8 cellular contexts compared by ENCODE assay signal in genomic region chr20:64255361-64256281, GRCh38. TPM values are rescaled to one million over a fixed set of nuclear protein-coding genes. Genes with fewer than 3 reads are reported as not detected.
DNase-seq lines count a peak whose midpoint lies in the region; ATAC-seq, FAIRE-seq and TF ChIP-seq lines count a peak whose summit lies in the region.

Gene PCMTD2 (plus strand): TSS chr20:64255748. CDS start chr20:64259966, 4,218 bp downstream.

- H3K27ac Mint-ChIP-seq in WTC11, result peak within 1 kb of the TSS; percentile 79
- H3K27ac Mint-ChIP-seq in immature natural killer cell, result peak within 1 kb of the TSS; percentile 86 to 94 (median 91)

- POLR2A ChIA-PET in A549 (lab: Yijun Ruan, JAX), result interaction anchor here (1.6 kb wide), 1 partner anchor 107 kb away, joined by 5 read pairs; no protein-coding TSS in a partner anchor
- POLR2A ChIA-PET in WTC11 (lab: Charles Lee), result interaction anchor here (0.7 to 1.2 kb wide), 3 partner anchors 20 to 135 kb away, joined by 3 to 6 read pairs (median 4); no protein-coding TSS in a partner anchor

- peak within 1 kb of the TSS; percentile 84 for H3K4me2 ChIP-seq in A549

- TF ChIP-seq POLR2A in A549 (IDR thresholded peaks at IDR 0.05; ENCODE audit: low read length) (peak; percentile 90), spleen (IDR thresholded peaks at IDR 0.05) (peak in 1 of 3 donors; percentile 50)

- H3K27ac ChIP-seq in A549, result peak within 1 kb of the TSS; percentile 81 to 97
- peak within 1 kb of the TSS; percentile 88 to 95 (median 92) for H3K27ac ChIP-seq in spleen

- TF ChIP-seq EP300 in A549 (IDR thresholded peaks at IDR 0.05), result no peak

- peaks cover 14% of the 10 kb centered on the region for H3K27me3 Mint-ChIP-seq in WTC11 (ENCODE audit: low read depth)
- peaks cover 12 to 17% (median 15%) of the 10 kb centered on the region in 3 donors for H3K27me3 Mint-ChIP-seq in immature natural killer cell (ENCODE audit: low read depth in 3 of 3)

- 3% methylated on average over 29 of the region's 96 CpGs for WGBS in A549 (ENCODE audit: missing lambda C conversion rate)
- WGBS in spleen, 5 donors, result 0 to 1% (median 0%) methylated on average over 33 to 96 of the region's 96 CpGs

- peak; percentile 87 to 90 for DNase-seq in A549 (ENCODE audit: low read depth in 1 of 2, low spot score in 1 of 2)
- DNase-seq in NCI-H2196 (lab: John Stamatoyannopoulos, UW; ENCODE audit: unreplicated experiment), result peak; percentile 90
- DNase-seq in WTC11 (ENCODE audit: low spot score), result peak; percentile 84
- peak; percentile 31 for DNase-seq in bronchial epithelial cell (ENCODE audit: low read depth)
- peak; percentile 86 to 92 (median 87) for DNase-seq in immature natural killer cell
- DNase-seq in spleen, result peak; percentile 96

- H3K36me3 ChIP-seq in bronchial epithelial cell (ENCODE audit: control insufficient read depth, insufficient read depth, low read length) (no peaks in the 10 kb centered on the region), spleen (peaks cover 0 to 8% (median 0%) of the 10 kb centered on the region in 6 donors)

- H3K4me1 Mint-ChIP-seq in WTC11, result peaks cover 32% of the 10 kb centered on the region
- peaks cover 49 to 57% of the 10 kb centered on the region in 2 donors for H3K4me1 Mint-ChIP-seq in immature natural killer cell

- no peak for TF ChIP-seq RAD21 in A549 (conservative IDR thresholded peaks at IDR 0.05 in 1 of 2, IDR thresholded peaks at IDR 0.05 in 1 of 2)

- TF ChIP-seq CTCF in A549 (IDR thresholded peaks at IDR 0.05) (no peak), WTC11 (IDR thresholded peaks at IDR 0.05) (no peak), bronchial epithelial cell (IDR thresholded peaks at IDR 0.05; ENCODE audit: insufficient read depth, low read length, severe bottlenecking) (peak; percentile 7), spleen (IDR thresholded peaks at IDR 0.05 in 8 of 11, conservative IDR thresholded peaks at IDR 0.05 in 3 of 11) (peak in 4 of 11 experiments; percentile 8 to 30 (median 17))

- FAIRE-seq in A549 (lab: Jason Lieb, UNC), result no peak
- FAIRE-seq in bronchial epithelial cell (lab: Jason Lieb, UNC), result no peak

- H3K36me3 Mint-ChIP-seq in WTC11, result no peaks in the 10 kb centered on the region; the same call in 1 of the 2 replicates
- H3K36me3 Mint-ChIP-seq in immature natural killer cell, result no peaks in the 10 kb centered on the region

- intact Hi-C loops in spleen (cut with DNase I; ENCODE audit: low total_unique reads), result no loop called here

- peak within 1 kb of the TSS; percentile 92 for H3K4me3 Mint-ChIP-seq in WTC11
- H3K4me3 Mint-ChIP-seq in immature natural killer cell, result peak within 1 kb of the TSS; percentile 88 to 95 (median 91)

- no peaks in the 10 kb centered on the region for H3K9me3 ChIP-seq in A549
- no peaks in the 10 kb centered on the region for H3K9me3 ChIP-seq in spleen

- ATAC-seq in A549, result peak; percentile 92 to 94
- ATAC-seq in GM18861 (IDR thresholded peaks at IDR 0.05; ENCODE audit: unreplicated experiment), result peak; percentile 61
- ATAC-seq in HG03097 (IDR thresholded peaks at IDR 0.05; ENCODE audit: low FRiP score, unreplicated experiment), result peak; percentile 77
- ATAC-seq in WTC11, result peak; percentile 94

- H3K27me3 ChIP-seq in bronchial epithelial cell (ENCODE audit: control insufficient read depth, insufficient read depth, low read length) (no peaks in the 10 kb centered on the region), spleen (replicated peaks in 1 of 7) (peaks cover 0 to 5% (median 0%) of the 10 kb centered on the region in 7 donors)

- H3K4me3 ChIP-seq in A549, result peak within 1 kb of the TSS; percentile 74
- H3K4me3 ChIP-seq in bronchial epithelial cell (ENCODE audit: low read depth, low read length), result peak within 1 kb of the TSS; percentile 74
- H3K4me3 ChIP-seq in spleen, result peak within 1 kb of the TSS; percentile 51 to 88 (median 78)

- H3K4me1 ChIP-seq in A549 (peaks cover 8% of the 10 kb centered on the region), spleen (peaks cover 15 to 59% (median 45%) of the 10 kb centered on the region in 6 donors)

- no peaks in the 10 kb centered on the region for H3K9me3 Mint-ChIP-seq in WTC11
- H3K9me3 Mint-ChIP-seq in immature natural killer cell, result no peaks in the 10 kb centered on the region

- CTCF ChIA-PET in A549 (lab: Yijun Ruan, JAX) (interaction anchor here (1.1 kb wide), 1 partner anchor 22 kb away, joined by 3 read pairs; no protein-coding TSS in a partner anchor), WTC11 (lab: Charles Lee) (interaction anchor here (0.5 to 2.5 kb wide), 12 partner anchors 8 to 298 kb away, joined by 3 to 11 read pairs (median 4); partner anchors contain the start of gene LKAAEAR1)

TF ChIP-seq in A549, 52 proteins besides CTCF, POLR2A, EP300 and RAD21 (continues in another document):
- TF ChIP-seq RFX5 (IDR thresholded peaks at IDR 0.05) (no peak), JUN (IDR thresholded peaks at IDR 0.05) (peak; percentile 32 to 68; a peak in 3 of 5 replicates), ELK1 (IDR thresholded peaks at IDR 0.05; ENCODE audit: low read depth, low read length) (no peak), USF2 (IDR thresholded peaks at IDR 0.05) (no peak), PHF8 (IDR thresholded peaks at IDR 0.05; ENCODE audit: borderline replicate concordance, low read depth) (peak; percentile 39; the same call in 1 of the 2 replicates)

TF ChIP-seq in WTC11, 78 proteins besides CTCF, POLR2A, EP300 and RAD21 (continues in another document):
- TF ChIP-seq IRF1 (CRISPR knock-in tag; IDR thresholded peaks at IDR 0.05), result peak; percentile 67; the same call in 1 of the 2 replicates
- peak; percentile 69; the same call in 1 of the 2 replicates for TF ChIP-seq ETV6 (CRISPR knock-in tag; IDR thresholded peaks at IDR 0.05)
- TF ChIP-seq STAT6 (CRISPR knock-in tag; conservative IDR thresholded peaks at IDR 0.05; ENCODE audit: low read depth), result no peak
- 0 out of 2 replicates have a peak, but pooled peaks have one; percentile 33 for TF ChIP-seq ZNF423 (CRISPR knock-in tag; IDR thresholded peaks at IDR 0.05)
- peak; percentile 60; the same call in 1 of the 2 replicates for TF ChIP-seq NR2C2 (CRISPR knock-in tag; IDR thresholded peaks at IDR 0.05)
- peak; percentile 54; the same call in 1 of the 2 replicates for TF ChIP-seq E2F1 (CRISPR knock-in tag; IDR thresholded peaks at IDR 0.05)
- TF ChIP-seq ZNF317 (CRISPR knock-in tag; IDR thresholded peaks at IDR 0.05; ENCODE audit: borderline replicate concordance, low read depth), result 0 out of 2 replicates have a peak, but pooled peaks have one; percentile 21

RNA-seq across cellular contexts. Expression of gene PCMTD2, which starts in this region (rescaled TPM):
- polyA plus RNA-seq in A549 (2011; rRNA removed) (36.1 and 41.8 TPM in 2 replicates), A549 (2017; fragmentation: RNase III; extraction: RNeasy Plus Mini Kit Qiagen cat#74134 plus additional on column Dnase treatment) (16.5 to 21.5 TPM (median 19.9 TPM) in 3 replicates), immature natural killer cell (10 to 100 TPM; 43.3 to 65.4 (median 58.2) TPM), spleen (10 to 100 TPM; 36.0 to 38.5 (median 37.3) TPM)
- polyA plus RNA-seq in A549 (2012; cell fraction: cytosol; rRNA removed), result 14.8 and 16.1 TPM in 2 replicates
- 14.0 and 22.6 TPM in 2 replicates for polyA plus RNA-seq in A549 (2012; cell fraction: nucleus; rRNA removed)
- 14.8 and 16.9 TPM in 2 replicates for polyA minus RNA-seq in A549 (2011; rRNA and poly(A)+ RNA removed)
- total RNA-seq in WTC11 (2021) (50.9 to 61.1 TPM (median 57.7 TPM) in 3 replicates), bronchial epithelial cell (19.0 and 26.9 TPM in 2 replicates), spleen (100 to 1,000 TPM in 1 of 7 donors, 10 to 100 TPM in 6; 55.4 to 104 (median 78.1) TPM)

Comparison
In these comparisons a context has a peak if more than half of its experiments do, and no peak if none do; other contexts are left out.
1. Peak in every context shown above with its lines: DNase-seq, ATAC-seq, H3K4me3 ChIP-seq and H3K27ac ChIP-seq.
2. DNase-seq: peak in every context shown above with its lines; median percentile 96 in spleen; 90 in NCI-H2196; 88 in A549; 87 in immature natural killer cell; 84 in WTC11; 31 in bronchial epithelial cell.